ENCODE assay signal across 1 cellular context in genomic region chr20:45416917-45417316, GRCh38.
TF ChIP-seq lines count a peak whose summit lies in the region.

No MANE protein-coding gene starts in this region.

TF ChIP-seq in liver, 16 proteins besides CTCF, POLR2A, EP300 and RAD21 (continued from another document):
- no peak for TF ChIP-seq EGR1 (IDR thresholded peaks at IDR 0.05; ENCODE audit: low read depth in 2 of 2)
- no peak for TF ChIP-seq JUND (IDR thresholded peaks at IDR 0.05)
